1 cellular context compared by ENCODE assay signal in the genomic region with DNA sequence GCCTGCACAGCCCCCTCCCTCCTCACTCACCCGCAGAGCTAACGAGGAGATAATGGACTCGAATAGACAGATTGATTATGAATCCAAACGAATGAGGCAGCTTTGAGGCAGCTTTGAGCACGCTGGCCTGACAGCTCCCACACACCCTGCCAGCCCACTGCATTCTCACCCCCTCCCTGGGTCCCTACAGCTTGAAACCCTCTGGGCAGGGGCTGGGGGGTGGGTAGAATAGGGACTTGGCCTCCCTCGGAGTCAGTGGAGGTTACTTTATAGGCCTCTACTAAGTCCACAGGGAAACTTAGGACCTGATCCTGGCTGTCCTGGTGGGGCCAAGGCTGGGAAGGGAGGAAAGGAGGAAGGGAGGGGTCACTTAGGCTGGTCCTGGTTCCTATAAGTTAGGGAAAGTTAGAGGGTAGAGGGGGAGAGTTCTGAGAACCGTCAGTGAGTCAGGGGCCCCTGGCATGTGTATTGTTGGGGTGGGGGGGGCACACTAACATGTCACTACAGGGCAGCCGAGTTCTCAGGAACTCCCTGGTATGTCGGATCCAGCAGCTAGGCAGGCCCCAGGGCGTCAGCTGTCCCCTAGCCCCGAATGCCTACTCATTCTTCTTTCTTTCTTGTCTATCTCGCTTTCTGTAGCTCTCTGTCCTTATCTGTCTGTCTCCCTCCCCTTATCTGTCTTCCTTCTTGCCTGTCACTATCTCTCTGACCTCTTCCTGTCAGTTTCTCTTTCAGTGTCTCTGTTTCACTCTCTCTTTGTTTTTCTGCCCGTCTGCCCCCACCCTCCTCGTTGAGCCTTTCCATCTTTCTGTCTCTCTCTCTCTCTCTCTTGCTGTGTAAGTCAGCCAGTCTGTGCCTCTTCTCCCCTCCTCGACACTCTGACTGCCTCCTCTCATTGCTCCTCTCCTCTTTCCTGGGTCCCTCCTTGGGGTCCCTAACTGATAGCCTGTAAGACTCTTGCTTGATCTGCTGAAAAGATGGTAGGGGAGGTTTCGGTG.
TF ChIP-seq lines count a peak whose summit lies in the region.

No MANE protein-coding gene starts in this region.

TF ChIP-seq in K562, 482 proteins besides CTCF, POLR2A, EP300 and RAD21 (continued from another document and continues in another):
- TF ChIP-seq, protein P1, sequence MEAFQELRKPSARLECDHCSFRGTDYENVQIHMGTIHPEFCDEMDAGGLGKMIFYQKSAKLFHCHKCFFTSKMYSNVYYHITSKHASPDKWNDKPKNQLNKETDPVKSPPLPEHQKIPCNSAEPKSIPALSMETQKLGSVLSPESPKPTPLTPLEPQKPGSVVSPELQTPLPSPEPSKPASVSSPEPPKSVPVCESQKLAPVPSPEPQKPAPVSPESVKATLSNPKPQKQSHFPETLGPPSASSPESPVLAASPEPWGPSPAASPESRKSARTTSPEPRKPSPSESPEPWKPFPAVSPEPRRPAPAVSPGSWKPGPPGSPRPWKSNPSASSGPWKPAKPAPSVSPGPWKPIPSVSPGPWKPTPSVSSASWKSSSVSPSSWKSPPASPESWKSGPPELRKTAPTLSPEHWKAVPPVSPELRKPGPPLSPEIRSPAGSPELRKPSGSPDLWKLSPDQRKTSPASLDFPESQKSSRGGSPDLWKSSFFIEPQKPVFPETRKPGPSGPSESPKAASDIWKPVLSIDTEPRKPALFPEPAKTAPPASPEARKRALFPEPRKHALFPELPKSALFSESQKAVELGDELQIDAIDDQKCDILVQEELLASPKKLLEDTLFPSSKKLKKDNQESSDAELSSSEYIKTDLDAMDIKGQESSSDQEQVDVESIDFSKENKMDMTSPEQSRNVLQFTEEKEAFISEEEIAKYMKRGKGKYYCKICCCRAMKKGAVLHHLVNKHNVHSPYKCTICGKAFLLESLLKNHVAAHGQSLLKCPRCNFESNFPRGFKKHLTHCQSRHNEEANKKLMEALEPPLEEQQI (IDR thresholded peaks at IDR 0.05), result no peak
- TF ChIP-seq NRF1 (conservative IDR thresholded peaks at IDR 0.05 in 1 of 2, IDR thresholded peaks at IDR 0.05 in 1 of 2), result no peak
- TF ChIP-seq, protein P2, sequence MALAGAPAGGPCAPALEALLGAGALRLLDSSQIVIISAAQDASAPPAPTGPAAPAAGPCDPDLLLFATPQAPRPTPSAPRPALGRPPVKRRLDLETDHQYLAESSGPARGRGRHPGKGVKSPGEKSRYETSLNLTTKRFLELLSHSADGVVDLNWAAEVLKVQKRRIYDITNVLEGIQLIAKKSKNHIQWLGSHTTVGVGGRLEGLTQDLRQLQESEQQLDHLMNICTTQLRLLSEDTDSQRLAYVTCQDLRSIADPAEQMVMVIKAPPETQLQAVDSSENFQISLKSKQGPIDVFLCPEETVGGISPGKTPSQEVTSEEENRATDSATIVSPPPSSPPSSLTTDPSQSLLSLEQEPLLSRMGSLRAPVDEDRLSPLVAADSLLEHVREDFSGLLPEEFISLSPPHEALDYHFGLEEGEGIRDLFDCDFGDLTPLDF (CRISPR knock-in tag; IDR thresholded peaks at IDR 0.05), result no peak
- TF ChIP-seq, protein P3, sequence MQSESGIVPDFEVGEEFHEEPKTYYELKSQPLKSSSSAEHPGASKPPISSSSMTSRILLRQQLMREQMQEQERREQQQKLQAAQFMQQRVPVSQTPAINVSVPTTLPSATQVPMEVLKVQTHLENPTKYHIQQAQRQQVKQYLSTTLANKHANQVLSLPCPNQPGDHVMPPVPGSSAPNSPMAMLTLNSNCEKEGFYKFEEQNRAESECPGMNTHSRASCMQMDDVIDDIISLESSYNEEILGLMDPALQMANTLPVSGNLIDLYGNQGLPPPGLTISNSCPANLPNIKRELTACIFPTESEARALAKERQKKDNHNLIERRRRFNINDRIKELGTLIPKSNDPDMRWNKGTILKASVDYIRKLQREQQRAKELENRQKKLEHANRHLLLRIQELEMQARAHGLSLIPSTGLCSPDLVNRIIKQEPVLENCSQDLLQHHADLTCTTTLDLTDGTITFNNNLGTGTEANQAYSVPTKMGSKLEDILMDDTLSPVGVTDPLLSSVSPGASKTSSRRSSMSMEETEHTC (IDR thresholded peaks at IDR 0.05), result no peak
- no peak for TF ChIP-seq CAMTA2 (CRISPR knock-in tag; conservative IDR thresholded peaks at IDR 0.05)
- no peak for TF ChIP-seq POLR3G (IDR thresholded peaks at IDR 0.05; ENCODE audit: extremely low read depth, insufficient read length, insufficient replicate concordance)
- no peak for TF ChIP-seq RBM39 (optimal IDR thresholded peaks at IDR 0.05; ENCODE audit: low read depth, low read length)
- TF ChIP-seq XRCC4 (IDR thresholded peaks at IDR 0.05; ENCODE audit: extremely low read depth, insufficient read depth, insufficient read length), result no peak
- no peak for TF ChIP-seq NONO (IDR thresholded peaks at IDR 0.05; ENCODE audit: low read depth in 2 of 2, low read length in 1 of 2)
- no peak for TF ChIP-seq HNRNPK (IDR thresholded peaks at IDR 0.05; ENCODE audit: low read depth, low read length, poor library complexity, severe bottlenecking)
- no peak for TF ChIP-seq SPI1 (IDR thresholded peaks at IDR 0.05; ENCODE audit: borderline replicate concordance, low read depth, low read length)
- no peak for TF ChIP-seq ZKSCAN3 (CRISPR knock-in tag; IDR thresholded peaks at IDR 0.05)
- TF ChIP-seq CHD1 (IDR thresholded peaks at IDR 0.05; ENCODE audit: low read length), result no peak
- TF ChIP-seq, protein P4, sequence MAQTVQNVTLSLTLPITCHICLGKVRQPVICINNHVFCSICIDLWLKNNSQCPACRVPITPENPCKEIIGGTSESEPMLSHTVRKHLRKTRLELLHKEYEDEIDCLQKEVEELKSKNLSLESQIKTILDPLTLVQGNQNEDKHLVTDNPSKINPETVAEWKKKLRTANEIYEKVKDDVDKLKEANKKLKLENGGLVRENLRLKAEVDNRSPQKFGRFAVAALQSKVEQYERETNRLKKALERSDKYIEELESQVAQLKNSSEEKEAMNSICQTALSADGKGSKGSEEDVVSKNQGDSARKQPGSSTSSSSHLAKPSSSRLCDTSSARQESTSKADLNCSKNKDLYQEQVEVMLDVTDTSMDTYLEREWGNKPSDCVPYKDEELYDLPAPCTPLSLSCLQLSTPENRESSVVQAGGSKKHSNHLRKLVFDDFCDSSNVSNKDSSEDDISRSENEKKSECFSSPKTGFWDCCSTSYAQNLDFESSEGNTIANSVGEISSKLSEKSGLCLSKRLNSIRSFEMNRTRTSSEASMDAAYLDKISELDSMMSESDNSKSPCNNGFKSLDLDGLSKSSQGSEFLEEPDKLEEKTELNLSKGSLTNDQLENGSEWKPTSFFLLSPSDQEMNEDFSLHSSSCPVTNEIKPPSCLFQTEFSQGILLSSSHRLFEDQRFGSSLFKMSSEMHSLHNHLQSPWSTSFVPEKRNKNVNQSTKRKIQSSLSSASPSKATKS (CRISPR knock-in tag; IDR thresholded peaks at IDR 0.05), result no peak
- TF ChIP-seq, protein P5, sequence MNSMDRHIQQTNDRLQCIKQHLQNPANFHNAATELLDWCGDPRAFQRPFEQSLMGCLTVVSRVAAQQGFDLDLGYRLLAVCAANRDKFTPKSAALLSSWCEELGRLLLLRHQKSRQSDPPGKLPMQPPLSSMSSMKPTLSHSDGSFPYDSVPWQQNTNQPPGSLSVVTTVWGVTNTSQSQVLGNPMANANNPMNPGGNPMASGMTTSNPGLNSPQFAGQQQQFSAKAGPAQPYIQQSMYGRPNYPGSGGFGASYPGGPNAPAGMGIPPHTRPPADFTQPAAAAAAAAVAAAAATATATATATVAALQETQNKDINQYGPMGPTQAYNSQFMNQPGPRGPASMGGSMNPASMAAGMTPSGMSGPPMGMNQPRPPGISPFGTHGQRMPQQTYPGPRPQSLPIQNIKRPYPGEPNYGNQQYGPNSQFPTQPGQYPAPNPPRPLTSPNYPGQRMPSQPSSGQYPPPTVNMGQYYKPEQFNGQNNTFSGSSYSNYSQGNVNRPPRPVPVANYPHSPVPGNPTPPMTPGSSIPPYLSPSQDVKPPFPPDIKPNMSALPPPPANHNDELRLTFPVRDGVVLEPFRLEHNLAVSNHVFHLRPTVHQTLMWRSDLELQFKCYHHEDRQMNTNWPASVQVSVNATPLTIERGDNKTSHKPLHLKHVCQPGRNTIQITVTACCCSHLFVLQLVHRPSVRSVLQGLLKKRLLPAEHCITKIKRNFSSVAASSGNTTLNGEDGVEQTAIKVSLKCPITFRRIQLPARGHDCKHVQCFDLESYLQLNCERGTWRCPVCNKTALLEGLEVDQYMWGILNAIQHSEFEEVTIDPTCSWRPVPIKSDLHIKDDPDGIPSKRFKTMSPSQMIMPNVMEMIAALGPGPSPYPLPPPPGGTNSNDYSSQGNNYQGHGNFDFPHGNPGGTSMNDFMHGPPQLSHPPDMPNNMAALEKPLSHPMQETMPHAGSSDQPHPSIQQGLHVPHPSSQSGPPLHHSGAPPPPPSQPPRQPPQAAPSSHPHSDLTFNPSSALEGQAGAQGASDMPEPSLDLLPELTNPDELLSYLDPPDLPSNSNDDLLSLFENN (IDR thresholded peaks at IDR 0.05; ENCODE audit: low read depth in 2 of 2, low read length in 2 of 2), result no peak
- no peak for TF ChIP-seq ZNF143 (CRISPR knock-in tag; IDR thresholded peaks at IDR 0.05)
- TF ChIP-seq ETV5 (CRISPR knock-in tag; IDR thresholded peaks at IDR 0.05; ENCODE audit: low read depth), result peak; percentile 69; the same call in 1 of the 2 replicates
- TF ChIP-seq, protein P6, sequence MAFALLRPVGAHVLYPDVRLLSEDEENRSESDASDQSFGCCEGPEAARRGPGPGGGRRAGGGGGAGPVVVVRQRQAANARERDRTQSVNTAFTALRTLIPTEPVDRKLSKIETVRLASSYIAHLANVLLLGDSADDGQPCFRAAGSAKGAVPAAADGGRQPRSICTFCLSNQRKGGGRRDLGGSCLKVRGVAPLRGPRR (CRISPR knock-in tag; IDR thresholded peaks at IDR 0.05), result peak; percentile 74; the same call in 1 of the 2 replicates
- no peak for TF ChIP-seq TFAM (CRISPR knock-in tag; conservative IDR thresholded peaks at IDR 0.05)
- no peak for TF ChIP-seq RAD51 (IDR thresholded peaks at IDR 0.05; ENCODE audit: borderline replicate concordance, low read depth)
- peak; percentile 99 for TF ChIP-seq SMARCA4 (IDR thresholded peaks at IDR 0.05)
- no peak for TF ChIP-seq XRCC3 (IDR thresholded peaks at IDR 0.05)
- TF ChIP-seq, protein P7, sequence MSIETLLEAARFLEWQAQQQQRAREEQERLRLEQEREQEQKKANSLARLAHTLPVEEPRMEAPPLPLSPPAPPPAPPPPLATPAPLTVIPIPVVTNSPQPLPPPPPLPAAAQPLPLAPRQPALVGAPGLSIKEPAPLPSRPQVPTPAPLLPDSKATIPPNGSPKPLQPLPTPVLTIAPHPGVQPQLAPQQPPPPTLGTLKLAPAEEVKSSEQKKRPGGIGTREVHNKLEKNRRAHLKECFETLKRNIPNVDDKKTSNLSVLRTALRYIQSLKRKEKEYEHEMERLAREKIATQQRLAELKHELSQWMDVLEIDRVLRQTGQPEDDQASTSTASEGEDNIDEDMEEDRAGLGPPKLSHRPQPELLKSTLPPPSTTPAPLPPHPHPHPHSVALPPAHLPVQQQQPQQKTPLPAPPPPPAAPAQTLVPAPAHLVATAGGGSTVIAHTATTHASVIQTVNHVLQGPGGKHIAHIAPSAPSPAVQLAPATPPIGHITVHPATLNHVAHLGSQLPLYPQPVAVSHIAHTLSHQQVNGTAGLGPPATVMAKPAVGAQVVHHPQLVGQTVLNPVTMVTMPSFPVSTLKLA (conservative IDR thresholded peaks at IDR 0.05), result peak in 1 of 2 experiments; percentile 69; a peak in 2 of 4 replicates
- TF ChIP-seq, protein P8, sequence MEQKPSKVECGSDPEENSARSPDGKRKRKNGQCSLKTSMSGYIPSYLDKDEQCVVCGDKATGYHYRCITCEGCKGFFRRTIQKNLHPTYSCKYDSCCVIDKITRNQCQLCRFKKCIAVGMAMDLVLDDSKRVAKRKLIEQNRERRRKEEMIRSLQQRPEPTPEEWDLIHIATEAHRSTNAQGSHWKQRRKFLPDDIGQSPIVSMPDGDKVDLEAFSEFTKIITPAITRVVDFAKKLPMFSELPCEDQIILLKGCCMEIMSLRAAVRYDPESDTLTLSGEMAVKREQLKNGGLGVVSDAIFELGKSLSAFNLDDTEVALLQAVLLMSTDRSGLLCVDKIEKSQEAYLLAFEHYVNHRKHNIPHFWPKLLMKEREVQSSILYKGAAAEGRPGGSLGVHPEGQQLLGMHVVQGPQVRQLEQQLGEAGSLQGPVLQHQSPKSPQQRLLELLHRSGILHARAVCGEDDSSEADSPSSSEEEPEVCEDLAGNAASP (IDR thresholded peaks at IDR 0.05), result no peak
- peak; percentile 91 for TF ChIP-seq C11orf30 (IDR thresholded peaks at IDR 0.05; ENCODE audit: low read depth)
- peak; percentile 95 for TF ChIP-seq CTBP1 (IDR thresholded peaks at IDR 0.05; ENCODE audit: borderline replicate concordance)
- peak; percentile 87 for TF ChIP-seq NCOA1 (IDR thresholded peaks at IDR 0.05; ENCODE audit: low read depth)
- TF ChIP-seq SAFB (IDR thresholded peaks at IDR 0.05; ENCODE audit: borderline replicate concordance, low read depth, low read length), result no peak
- TF ChIP-seq, protein P9, sequence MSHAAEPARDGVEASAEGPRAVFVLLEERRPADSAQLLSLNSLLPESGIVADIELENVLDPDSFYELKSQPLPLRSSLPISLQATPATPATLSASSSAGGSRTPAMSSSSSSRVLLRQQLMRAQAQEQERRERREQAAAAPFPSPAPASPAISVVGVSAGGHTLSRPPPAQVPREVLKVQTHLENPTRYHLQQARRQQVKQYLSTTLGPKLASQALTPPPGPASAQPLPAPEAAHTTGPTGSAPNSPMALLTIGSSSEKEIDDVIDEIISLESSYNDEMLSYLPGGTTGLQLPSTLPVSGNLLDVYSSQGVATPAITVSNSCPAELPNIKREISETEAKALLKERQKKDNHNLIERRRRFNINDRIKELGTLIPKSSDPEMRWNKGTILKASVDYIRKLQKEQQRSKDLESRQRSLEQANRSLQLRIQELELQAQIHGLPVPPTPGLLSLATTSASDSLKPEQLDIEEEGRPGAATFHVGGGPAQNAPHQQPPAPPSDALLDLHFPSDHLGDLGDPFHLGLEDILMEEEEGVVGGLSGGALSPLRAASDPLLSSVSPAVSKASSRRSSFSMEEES (CRISPR knock-in tag; IDR thresholded peaks at IDR 0.05), result no peak
